Comparison of ENCODE assay signal across 21 cellular contexts in genomic region chr2:24247164-24247563, GRCh38.
"Had no signal": no experiment of that assay in that cellular context is flagged by ENCODE, and none has a peak within 500 bp of the region (broad histone marks: within the 10 kb centered on the region; RNA-seq: fewer than 3 reads in every experiment).

No MANE protein-coding gene starts in this region.

- H3K4me3 ChIP-seq: SJCRH30 had no signal

- H3K27me3 ChIP-seq: SJCRH30 had no signal

- H3K27ac ChIP-seq: HL-60, RWPE1, SJCRH30 had no signal

- DNase-seq: KBM-7, MV-4-11, NCI-H1048, NCI-H1105 treated with DMSO at 0.1 percent for 48 hours, NCI-H1417 treated with DMSO at 0.1 percent for 48 hours, NCI-H146, NCI-H1694 treated with DMSO at 0.1 percent for 48 hours, NCI-H1930, NCI-H2081, NCI-H2107, NCI-H2227 treated with DMSO at 0.1 percent for 48 hours, NCI-H524, NCI-H69, NCI-H774, PC-3, SHP77 treated with DMSO at 0.1 percent for 48 hours, SJCRH30 had no signal

- H3K9me3 ChIP-seq: SJCRH30 had no signal

- H3K4me1 ChIP-seq: SJCRH30 had no signal

- ATAC-seq: Panc1, PC-3, SK-N-SH treated with all-trans-retinoic acid at 6 μM for 48 hours had no signal
